36 cellular contexts compared by ENCODE assay signal in genomic region chr9:71567890-71568289, GRCh38.
"Had no signal": no experiment of that assay in that cellular context is flagged by ENCODE, and none has a peak within 500 bp of the region (broad histone marks: within the 10 kb centered on the region; RNA-seq: fewer than 3 reads in every experiment).

No MANE protein-coding gene starts in this region.

- H3K36me3 ChIP-seq: MG63 had no signal

- H3K27me3 ChIP-seq: MG63 had no signal

- H3K4me3 ChIP-seq: MG63 had no signal

- H3K9me3 ChIP-seq: MG63 had no signal

- DNase-seq: Karpas-422, Kasumi-1, MG63, MM.1S, MV-4-11, NCI-H1048, NCI-H1092, NCI-H1092 treated with DMSO at 0.1 percent for 48 hours, NCI-H1105, NCI-H1105 treated with DMSO at 0.1 percent for 48 hours, NCI-H1417, NCI-H1417 treated with DMSO at 0.1 percent for 48 hours, NCI-H1436, NCI-H1436 treated with DMSO at 0.1 percent for 48 hours, NCI-H146, NCI-H1694, NCI-H1694 treated with DMSO at 0.1 percent for 48 hours, NCI-H187, NCI-H187 treated with DMSO at 0.1 percent for 48 hours, NCI-H1930, NCI-H2029, NCI-H2029 treated with DMSO at 0.1 percent for 48 hours, NCI-H2081, NCI-H2081 treated with DMSO at 0.1 percent for 48 hours, NCI-H2107, NCI-H2171, NCI-H2171 treated with DMSO at 0.1 percent for 48 hours, NCI-H2227 treated with DMSO at 0.1 percent for 48 hours, NCI-H226, NCI-H345, NCI-H446, NCI-H446 treated with DMSO at 0.1 percent for 48 hours, NCI-H510A, NCI-H510A treated with DMSO at 0.1 percent for 48 hours, NCI-H524, NCI-H524 treated with DMSO at 0.1 percent for 48 hours had no signal
